In the genomic region with DNA sequence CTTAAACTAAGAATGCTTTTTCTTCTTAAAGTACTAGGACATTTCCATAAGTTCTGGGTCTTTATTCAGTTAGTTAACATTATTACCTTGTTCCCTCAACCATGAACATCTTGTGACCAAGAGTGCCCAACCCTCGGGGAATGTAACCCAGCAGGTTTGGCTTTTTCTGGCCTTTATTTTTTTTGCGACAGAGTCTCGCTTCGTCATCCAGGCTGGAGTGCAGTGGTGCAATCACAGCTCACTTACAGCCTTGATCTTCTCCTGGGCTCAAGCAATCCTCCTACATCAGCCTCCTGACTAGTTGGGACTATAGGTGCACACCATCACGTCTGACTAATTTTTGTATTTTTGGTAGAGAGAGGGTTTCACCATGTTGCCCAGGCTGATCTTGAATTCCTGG, we compare ENCODE assay signal across 25 cellular contexts.
DNase-seq lines count a peak whose midpoint lies in the region; ATAC-seq and TF ChIP-seq lines count a peak whose summit lies in the region.
"Had no signal": no experiment of that assay in that cellular context is flagged by ENCODE, and none has a peak within 500 bp of the region (broad histone marks: within the 10 kb centered on the region; RNA-seq: fewer than 3 reads in every experiment).

No MANE protein-coding gene starts in this region.

- H3K27me3 Mint-ChIP-seq in type B pancreatic cell = no peaks in the 10 kb centered on the region
- H3K27me3 Mint-ChIP-seq: activated CD4-positive, alpha-beta memory T cell treated with anti-CD3 and anti-CD28 coated beads, Interleukin-2, amount 10 ng/mL, durations not matched to agents 7 days and 5 days; activated naive CD8-positive, alpha-beta T cell treated with anti-CD3 and anti-CD28 coated beads, Interleukin-2, amount 10 ng/mL, durations not matched to agents 7 days and 5 days; memory B cell had no signal

- DNase-seq in epithelial cell of prostate (ENCODE audit: low read depth, low spot score) (peak; percentile 64), left lung (no peak), type B pancreatic cell (ENCODE audit: extremely low spot score, unreplicated experiment) (no peak), iPS-NIHi7 (ENCODE audit: extremely low spot score) (no peak)
- DNase-seq: activated CD4-positive, alpha-beta memory T cell treated with anti-CD3 and anti-CD28 coated beads, Interleukin-2, amount 10 ng/mL, durations not matched to agents 7 days and 5 days; activated CD4-positive, CD25-positive, alpha-beta regulatory T cell treated with anti-CD3 and anti-CD28 coated beads, Interleukin-2, amount 50 U/mL, for 72 hours; activated effector memory CD4-positive, alpha-beta T cell treated with Interleukin-2 at 50 U/mL for 16 hours; activated naive CD8-positive, alpha-beta T cell treated with anti-CD3 and anti-CD28 coated beads, Interleukin-2, amount 10 ng/mL, durations not matched to agents 7 days and 5 days; C1 segment of cervical spinal cord; cerebellar nuclear complex; EL; foreskin melanocyte; HCEC 1CT; hippocampal formation; MM.1S; NCI-H1417; stimulated activated CD4-positive, alpha-beta T cell treated with anti-CD3 and anti-CD28 coated beads, Interleukin-1b, Interleukin-23, amount 100 ng/mL, for 48 hours had no signal

- H3K36me3 ChIP-seq in left lung = no peaks in the 10 kb centered on the region
- H3K36me3 ChIP-seq: neutrophil had no signal

- ATAC-seq in left lung (peak; percentile 85), HG02840 (IDR thresholded peaks at IDR 0.05; ENCODE audit: low FRiP score, unreplicated experiment) (no peak), GM21360 (IDR thresholded peaks at IDR 0.05; ENCODE audit: unreplicated experiment) (no peak)
- ATAC-seq: K562 had no signal

- no peak overlapping the region for H3K4me3 ChIP-seq in left lung
- H3K4me3 ChIP-seq: K562, skin epidermis had no signal

- H3K27ac Mint-ChIP-seq in type B pancreatic cell = peak overlapping the region; percentile 97
- H3K27ac Mint-ChIP-seq: activated CD4-positive, alpha-beta memory T cell treated with anti-CD3 and anti-CD28 coated beads, Interleukin-2, amount 10 ng/mL, durations not matched to agents 7 days and 5 days; activated naive CD8-positive, alpha-beta T cell treated with anti-CD3 and anti-CD28 coated beads, Interleukin-2, amount 10 ng/mL, durations not matched to agents 7 days and 5 days; memory B cell; T-helper 1 cell treated with Interleukin-12 subunit alpha and Interleukin-12 subunit beta and Interleukin-4 antibody, amounts not matched to agents 30 μg/mL and 1 μg/mL, for 36 hours had no signal

- no peaks in the 10 kb centered on the region for H3K9me3 ChIP-seq in left lung
- H3K9me3 ChIP-seq: neutrophil had no signal

- TF ChIP-seq RAD21 in Ishikawa (IDR thresholded peaks at IDR 0.05; ENCODE audit: low read depth) = peak; percentile 20

- TF ChIP-seq CTCF in left lung (IDR thresholded peaks at IDR 0.05) = no peak
- no peak for TF ChIP-seq CTCF in type B pancreatic cell (conservative IDR thresholded peaks at IDR 0.05)

- H3K27ac ChIP-seq in epithelial cell of prostate (peak overlapping the region; percentile 83), left lung (peak overlapping the region; percentile 41 to 68)
- H3K27ac ChIP-seq: neutrophil, skin epidermis had no signal

- H3K27me3 ChIP-seq in left lung = peaks cover 0 to 2% of the 10 kb centered on the region in 2 donors
- H3K27me3 ChIP-seq: neutrophil had no signal

- H3K4me1 Mint-ChIP-seq in type B pancreatic cell (ENCODE audit: unreplicated experiment) = peaks cover 7% of the 10 kb centered on the region
- H3K4me1 Mint-ChIP-seq: activated CD4-positive, alpha-beta memory T cell treated with anti-CD3 and anti-CD28 coated beads, Interleukin-2, amount 10 ng/mL, durations not matched to agents 7 days and 5 days; activated naive CD8-positive, alpha-beta T cell treated with anti-CD3 and anti-CD28 coated beads, Interleukin-2, amount 10 ng/mL, durations not matched to agents 7 days and 5 days; memory B cell had no signal

- H3K4me3 Mint-ChIP-seq in type B pancreatic cell = no peak overlapping the region
- H3K4me3 Mint-ChIP-seq: activated CD4-positive, alpha-beta memory T cell treated with anti-CD3 and anti-CD28 coated beads, Interleukin-2, amount 10 ng/mL, durations not matched to agents 7 days and 5 days; activated naive CD8-positive, alpha-beta T cell treated with anti-CD3 and anti-CD28 coated beads, Interleukin-2, amount 10 ng/mL, durations not matched to agents 7 days and 5 days; memory B cell; T-helper 1 cell treated with Interleukin-12 subunit alpha and Interleukin-12 subunit beta and Interleukin-4 antibody, amounts not matched to agents 30 μg/mL and 1 μg/mL, for 36 hours had no signal

- no peaks in the 10 kb centered on the region for H3K4me1 ChIP-seq in left lung

- no peaks in the 10 kb centered on the region for H3K36me3 Mint-ChIP-seq in type B pancreatic cell
- H3K36me3 Mint-ChIP-seq: activated naive CD8-positive, alpha-beta T cell treated with anti-CD3 and anti-CD28 coated beads, Interleukin-2, amount 10 ng/mL, durations not matched to agents 7 days and 5 days; memory B cell had no signal

- H3K9me3 Mint-ChIP-seq in type B pancreatic cell = peaks cover 3% of the 10 kb centered on the region
- H3K9me3 Mint-ChIP-seq: activated CD4-positive, alpha-beta memory T cell treated with anti-CD3 and anti-CD28 coated beads, Interleukin-2, amount 10 ng/mL, durations not matched to agents 7 days and 5 days; activated naive CD8-positive, alpha-beta T cell treated with anti-CD3 and anti-CD28 coated beads, Interleukin-2, amount 10 ng/mL, durations not matched to agents 7 days and 5 days; memory B cell; T-helper 1 cell treated with Interleukin-12 subunit alpha and Interleukin-12 subunit beta and Interleukin-4 antibody, amounts not matched to agents 30 μg/mL and 1 μg/mL, for 36 hours had no signal

- peak; percentile 75; the same call in 1 of the 2 replicates for TF ChIP-seq EP300 in Ishikawa (IDR thresholded peaks at IDR 0.05; ENCODE audit: borderline replicate concordance)

- intact Hi-C loops in left lung (cut with DNase I) = no loop called here

TF ChIP-seq in Ishikawa, 13 proteins besides CTCF, POLR2A, EP300 and RAD21:
- TF ChIP-seq, protein P1, sequence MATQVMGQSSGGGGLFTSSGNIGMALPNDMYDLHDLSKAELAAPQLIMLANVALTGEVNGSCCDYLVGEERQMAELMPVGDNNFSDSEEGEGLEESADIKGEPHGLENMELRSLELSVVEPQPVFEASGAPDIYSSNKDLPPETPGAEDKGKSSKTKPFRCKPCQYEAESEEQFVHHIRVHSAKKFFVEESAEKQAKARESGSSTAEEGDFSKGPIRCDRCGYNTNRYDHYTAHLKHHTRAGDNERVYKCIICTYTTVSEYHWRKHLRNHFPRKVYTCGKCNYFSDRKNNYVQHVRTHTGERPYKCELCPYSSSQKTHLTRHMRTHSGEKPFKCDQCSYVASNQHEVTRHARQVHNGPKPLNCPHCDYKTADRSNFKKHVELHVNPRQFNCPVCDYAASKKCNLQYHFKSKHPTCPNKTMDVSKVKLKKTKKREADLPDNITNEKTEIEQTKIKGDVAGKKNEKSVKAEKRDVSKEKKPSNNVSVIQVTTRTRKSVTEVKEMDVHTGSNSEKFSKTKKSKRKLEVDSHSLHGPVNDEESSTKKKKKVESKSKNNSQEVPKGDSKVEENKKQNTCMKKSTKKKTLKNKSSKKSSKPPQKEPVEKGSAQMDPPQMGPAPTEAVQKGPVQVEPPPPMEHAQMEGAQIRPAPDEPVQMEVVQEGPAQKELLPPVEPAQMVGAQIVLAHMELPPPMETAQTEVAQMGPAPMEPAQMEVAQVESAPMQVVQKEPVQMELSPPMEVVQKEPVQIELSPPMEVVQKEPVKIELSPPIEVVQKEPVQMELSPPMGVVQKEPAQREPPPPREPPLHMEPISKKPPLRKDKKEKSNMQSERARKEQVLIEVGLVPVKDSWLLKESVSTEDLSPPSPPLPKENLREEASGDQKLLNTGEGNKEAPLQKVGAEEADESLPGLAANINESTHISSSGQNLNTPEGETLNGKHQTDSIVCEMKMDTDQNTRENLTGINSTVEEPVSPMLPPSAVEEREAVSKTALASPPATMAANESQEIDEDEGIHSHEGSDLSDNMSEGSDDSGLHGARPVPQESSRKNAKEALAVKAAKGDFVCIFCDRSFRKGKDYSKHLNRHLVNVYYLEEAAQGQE (IDR thresholded peaks at IDR 0.05; ENCODE audit: low read depth) = no peak
- TF ChIP-seq YY1 (IDR thresholded peaks at IDR 0.05; ENCODE audit: low read depth) = no peak; the same call in 1 of the 2 replicates
- 0 out of 2 replicates have a peak, but pooled peaks have one; percentile 54 for TF ChIP-seq FOXM1 (IDR thresholded peaks at IDR 0.05; ENCODE audit: borderline replicate concordance, low read depth)
- peak; percentile 77 for TF ChIP-seq TCF12 (IDR thresholded peaks at IDR 0.05; ENCODE audit: low read depth)
- TF ChIP-seq NFIC (IDR thresholded peaks at IDR 0.05) = peak; percentile 70
- peak; percentile 94 for TF ChIP-seq TEAD4 (IDR thresholded peaks at IDR 0.05)
- TF ChIP-seq, protein P2, sequence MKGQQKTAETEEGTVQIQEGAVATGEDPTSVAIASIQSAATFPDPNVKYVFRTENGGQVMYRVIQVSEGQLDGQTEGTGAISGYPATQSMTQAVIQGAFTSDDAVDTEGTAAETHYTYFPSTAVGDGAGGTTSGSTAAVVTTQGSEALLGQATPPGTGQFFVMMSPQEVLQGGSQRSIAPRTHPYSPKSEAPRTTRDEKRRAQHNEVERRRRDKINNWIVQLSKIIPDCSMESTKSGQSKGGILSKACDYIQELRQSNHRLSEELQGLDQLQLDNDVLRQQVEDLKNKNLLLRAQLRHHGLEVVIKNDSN (IDR thresholded peaks at IDR 0.05) = peak; percentile 33; the same call in 1 of the 2 replicates
- 0 out of 2 replicates have a peak, but pooled peaks have one; percentile 25 for TF ChIP-seq CREB1 (IDR thresholded peaks at IDR 0.05; ENCODE audit: low read depth)
- TF ChIP-seq, protein P3, sequence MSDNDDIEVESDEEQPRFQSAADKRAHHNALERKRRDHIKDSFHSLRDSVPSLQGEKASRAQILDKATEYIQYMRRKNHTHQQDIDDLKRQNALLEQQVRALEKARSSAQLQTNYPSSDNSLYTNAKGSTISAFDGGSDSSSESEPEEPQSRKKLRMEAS (IDR thresholded peaks at IDR 0.05) = no peak
- no peak for TF ChIP-seq EGR1 (IDR thresholded peaks at IDR 0.05)
- peak; percentile 90 for TF ChIP-seq CEBPB (IDR thresholded peaks at IDR 0.05)
